Comparison of ENCODE assay signal across 16 cellular contexts in the genomic region with DNA sequence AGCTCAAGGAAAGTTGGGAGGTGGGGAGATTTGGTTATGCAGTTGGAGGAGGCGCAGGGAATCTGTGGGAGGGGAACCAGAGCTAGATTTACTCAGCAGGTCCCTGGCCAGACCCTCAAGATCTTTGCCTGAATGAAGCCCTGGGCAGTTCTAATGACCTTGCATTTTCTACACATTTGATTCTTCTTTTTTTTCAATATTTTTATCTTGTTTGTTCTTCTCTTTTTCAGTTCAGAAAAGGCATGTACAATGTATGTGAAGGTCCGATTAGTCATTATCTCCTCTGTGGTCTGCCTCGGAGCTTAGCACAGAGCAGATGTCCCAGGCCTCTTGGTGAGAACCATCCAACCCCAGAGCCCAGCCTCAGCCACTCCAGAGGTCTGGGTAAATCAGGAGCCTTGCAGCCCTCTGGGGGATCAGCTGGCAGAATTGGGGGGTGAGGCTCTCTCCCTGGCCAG. TPM values are rescaled to one million over a fixed set of nuclear protein-coding genes. Genes with fewer than 3 reads are reported as not detected.
A peak's percentile ranks its signal among the peaks of the same experiment; 100 is the strongest.
DNase-seq lines count a peak whose midpoint lies in the region; ATAC-seq and TF ChIP-seq lines count a peak whose summit lies in the region.
"Had no signal": no experiment of that assay in that cellular context is flagged by ENCODE, and none has a peak within 500 bp of the region (broad histone marks: within the 10 kb centered on the region; RNA-seq: fewer than 3 reads in every experiment).

No MANE protein-coding gene starts in this region.

- H3K36me3 Mint-ChIP-seq in T-helper 2 cell treated with Interferon-gamma antibody and Interleukin-4, amounts not matched to agents 5 μg/mL and 100 μg/mL, for 36 hours (ENCODE audit: low read depth), result no peaks in the 10 kb centered on the region
- H3K36me3 Mint-ChIP-seq: activated naive CD8-positive, alpha-beta T cell; natural killer cell had no signal

- H3K4me2 ChIP-seq in osteoblast (ENCODE audit: insufficient read depth, low read length), result no peak overlapping the region

- ATAC-seq in GM19452 (IDR thresholded peaks at IDR 0.05; ENCODE audit: unreplicated experiment) (no peak), GM18867 (IDR thresholded peaks at IDR 0.05; ENCODE audit: unreplicated experiment) (no peak)

- H3K27me3 ChIP-seq in BE2C (no peaks in the 10 kb centered on the region), osteoblast (ENCODE audit: insufficient read depth, low read length) (no peaks in the 10 kb centered on the region)
- H3K27me3 ChIP-seq: colonic mucosa had no signal

- no peak for TF ChIP-seq CTCF in BE2C (IDR thresholded peaks at IDR 0.05; ENCODE audit: low read depth, low read length)
- TF ChIP-seq CTCF in foreskin fibroblast (IDR thresholded peaks at IDR 0.05; ENCODE audit: low read depth, low read length), result no peak
- no peak for TF ChIP-seq CTCF in osteoblast (IDR thresholded peaks at IDR 0.05; ENCODE audit: extremely low read depth, low read depth, low read length)

- no peaks in the 10 kb centered on the region for H3K9me3 Mint-ChIP-seq in T-helper 2 cell treated with Interferon-gamma antibody and Interleukin-4, amounts not matched to agents 5 μg/mL and 100 μg/mL, for 36 hours
- H3K9me3 Mint-ChIP-seq: natural killer cell had no signal

- H3K9me3 ChIP-seq in BE2C, result no peaks in the 10 kb centered on the region
- no peaks in the 10 kb centered on the region for H3K9me3 ChIP-seq in osteoblast (ENCODE audit: low read depth, low read length)
- H3K9me3 ChIP-seq: colonic mucosa, SJCRH30 had no signal

- H3K4me3 Mint-ChIP-seq in T-helper 2 cell treated with Interferon-gamma antibody and Interleukin-4, amounts not matched to agents 5 μg/mL and 100 μg/mL, for 36 hours, result no peak overlapping the region
- H3K4me3 Mint-ChIP-seq: activated naive CD8-positive, alpha-beta T cell; natural killer cell had no signal

- H3K4me1 ChIP-seq in BE2C (peaks cover 26% of the 10 kb centered on the region), osteoblast (ENCODE audit: insufficient read depth, low read length) (peaks cover 7% of the 10 kb centered on the region)
- H3K4me1 ChIP-seq: colonic mucosa, SJCRH30 had no signal

- no peaks in the 10 kb centered on the region for H3K4me1 Mint-ChIP-seq in T-helper 2 cell treated with Interferon-gamma antibody and Interleukin-4, amounts not matched to agents 5 μg/mL and 100 μg/mL, for 36 hours (ENCODE audit: low read depth)
- H3K4me1 Mint-ChIP-seq: natural killer cell had no signal

- H3K27ac ChIP-seq in osteoblast (ENCODE audit: low read depth, low read length), result no peak overlapping the region
- H3K27ac ChIP-seq: colonic mucosa, SJCRH30 had no signal

- H3K36me3 ChIP-seq in BE2C, result no peaks in the 10 kb centered on the region
- H3K36me3 ChIP-seq in osteoblast (ENCODE audit: insufficient read depth, low read length), result no peaks in the 10 kb centered on the region
- H3K36me3 ChIP-seq: colonic mucosa, SJCRH30 had no signal

- H3K27ac Mint-ChIP-seq in T-helper 2 cell treated with Interferon-gamma antibody and Interleukin-4, amounts not matched to agents 5 μg/mL and 100 μg/mL, for 36 hours, result no peak overlapping the region
- H3K27ac Mint-ChIP-seq: activated naive CD8-positive, alpha-beta T cell; natural killer cell had no signal

- H3K4me3 ChIP-seq in BE2C (ENCODE audit: low read depth, low read length), result peak overlapping the region; percentile 31
- H3K4me3 ChIP-seq in foreskin fibroblast (ENCODE audit: low read depth in 1 of 2, low read length in 2 of 2), result no peak overlapping the region
- no peak overlapping the region for H3K4me3 ChIP-seq in osteoblast (ENCODE audit: insufficient read depth, low read length)
- H3K4me3 ChIP-seq: colonic mucosa, SJCRH30 had no signal

- H2AFZ ChIP-seq in osteoblast (ENCODE audit: low read length), result no peak overlapping the region

- peak; percentile 32 for DNase-seq in BE2C
- peak; percentile 24 for DNase-seq in UCSD-AML1 (lab: John Stamatoyannopoulos, UW; ENCODE audit: unreplicated experiment)
- DNase-seq in foreskin fibroblast, result peak; percentile 34 to 50
- peak; percentile 81 for DNase-seq in osteoblast (ENCODE audit: insufficient read length, low spot score, missing footprints)
- DNase-seq in T-helper 2 cell treated with Interferon-gamma antibody and Interleukin-4, amounts not matched to agents 5 μg/mL and 100 μg/mL, for 36 hours (ENCODE audit: low spot score), result no peak
- no peak for DNase-seq in NCI-H524 treated with DMSO at 0.1 percent for 48 hours (lab: John Stamatoyannopoulos, UW)
- DNase-seq: Calu3, colonic mucosa, KG1, natural killer cell, NCI-H1930, NCI-H774 had no signal

- H3K79me2 ChIP-seq in osteoblast (ENCODE audit: insufficient read depth, low read length), result no peaks in the 10 kb centered on the region

- H4K20me1 ChIP-seq in osteoblast (ENCODE audit: insufficient read depth, low read length), result no peaks in the 10 kb centered on the region

- peaks cover 3% of the 10 kb centered on the region for H3K27me3 Mint-ChIP-seq in T-helper 2 cell treated with Interferon-gamma antibody and Interleukin-4, amounts not matched to agents 5 μg/mL and 100 μg/mL, for 36 hours (ENCODE audit: low read depth)

RNA-seq across cellular contexts. Expression of gene SERP2, which starts 24.2 kb away (rescaled TPM):
- 33.6 TPM for polyA plus RNA-seq in BE2C (2012; ENCODE audit: insufficient read depth, insufficient read length, low read depth)
- 5.8 and 6.5 TPM in 2 replicates for total RNA-seq in osteoblast
- total RNA-seq: Calu3, SJCRH30 had no signal

Comparison
In these comparisons a context has a peak if more than half of its experiments do, and no peak if none do; other contexts are left out.
1. DNase-seq: peak in BE2C (single experiment), UCSD-AML1 (single experiment), foreskin fibroblast (2 of 2) and osteoblast (single experiment); none in T-helper 2 cell treated with Interferon-gamma antibody and Interleukin-4, amounts not matched to agents 5 μg/mL and 100 μg/mL, for 36 hours (single experiment) and NCI-H524 treated with DMSO at 0.1 percent for 48 hours (single experiment).